ENCODE assay signal across 17 cellular contexts in genomic region chr11:130786987-130787688, GRCh38.
DNase-seq lines count a peak whose midpoint lies in the region; ATAC-seq and TF ChIP-seq lines count a peak whose summit lies in the region.
"Had no signal": no experiment of that assay in that cellular context is flagged by ENCODE, and none has a peak within 500 bp of the region (broad histone marks: within the 10 kb centered on the region; RNA-seq: fewer than 3 reads in every experiment).

No MANE protein-coding gene starts in this region.

- no peaks in the 10 kb centered on the region for H3K36me3 Mint-ChIP-seq in Calu3 (ENCODE audit: insufficient read depth, unreplicated experiment)

- H4K20me1 ChIP-seq in PC-9 (ENCODE audit: insufficient read depth) = no peaks in the 10 kb centered on the region

- H3K9me3 Mint-ChIP-seq in Calu3 (ENCODE audit: low read depth, unreplicated experiment) = no peaks in the 10 kb centered on the region

- CTCF ChIA-PET in Calu3 (lab: Charles Lee) (no interaction called here), PC-9 (lab: Charles Lee) (interaction anchor here (0.5 kb wide), 1 partner anchor 40 kb away, joined by 7 read pairs; no protein-coding TSS in a partner anchor)

- no peak overlapping the region for H2AFZ ChIP-seq in PC-9

- H3K4me1 ChIP-seq in PC-9 (replicated peaks; ENCODE audit: insufficient read depth) (peaks cover 28% of the 10 kb centered on the region), lower lobe of right lung (peaks cover 15% of the 10 kb centered on the region)

- H3K9me2 ChIP-seq in PC-9 (ENCODE audit: insufficient read depth) = no peaks in the 10 kb centered on the region

- H3K4me3 Mint-ChIP-seq in Calu3 (ENCODE audit: low read depth, unreplicated experiment) = no peak overlapping the region
- H3K4me3 Mint-ChIP-seq: activated CD4-positive, alpha-beta T cell treated with anti-CD3 and anti-CD28 coated beads for 36 hours had no signal

- no peak overlapping the region for H3K4me3 ChIP-seq in PC-9
- H3K4me3 ChIP-seq in lower lobe of right lung = no peak overlapping the region
- H3K4me3 ChIP-seq: coronary artery had no signal

- peak; percentile 62 to 81 for ATAC-seq in lower lobe of right lung
- no peak for ATAC-seq in GM21515 (IDR thresholded peaks at IDR 0.05; ENCODE audit: unreplicated experiment)
- ATAC-seq in GM19328 (IDR thresholded peaks at IDR 0.05; ENCODE audit: unreplicated experiment) = no peak
- ATAC-seq: activated CD4-positive, alpha-beta T cell treated with anti-CD3 and anti-CD28 coated beads for 36 hours had no signal

- intact Hi-C loops in Calu3 (cut with micrococcal nuclease; ENCODE audit: unreplicated experiment) = loop anchor here (10.0 kb wide), 1 partner anchor 112 kb away; no protein-coding TSS in a partner anchor
- intact Hi-C loops in PC-9 (cut with micrococcal nuclease; ENCODE audit: unreplicated experiment) = loop anchor here (5.0 to 10.0 kb wide), 3 partner anchors 60 to 340 kb away; partner anchors contain the start of gene ADAMTS15
- intact Hi-C loops in lower lobe of right lung (cut with DNase I) = no loop called here

- H3F3A ChIP-seq in PC-9 (ENCODE audit: insufficient read depth, low read depth) = peaks cover 6% of the 10 kb centered on the region; the same call in 1 of the 2 replicates

- POLR2A ChIA-PET in PC-9 (lab: Charles Lee; ENCODE audit: unreplicated experiment) = no interaction called here

- H3K27ac ChIP-seq in PC-9 (peak overlapping the region; percentile 39), lower lobe of right lung (peak overlapping the region; percentile 13)
- H3K27ac ChIP-seq: coronary artery had no signal

- H3K9me3 ChIP-seq in PC-9 (ENCODE audit: insufficient read depth, low read depth) = no peaks in the 10 kb centered on the region
- H3K9me3 ChIP-seq in lower lobe of right lung = no peaks in the 10 kb centered on the region

- no peaks in the 10 kb centered on the region for H3K79me2 ChIP-seq in PC-9 (ENCODE audit: low read depth)

- H3K4me1 Mint-ChIP-seq in Calu3 (ENCODE audit: low read depth, unreplicated experiment) = peaks cover 14% of the 10 kb centered on the region
- H3K4me1 Mint-ChIP-seq: activated CD4-positive, alpha-beta T cell treated with anti-CD3 and anti-CD28 coated beads for 36 hours had no signal

- peak overlapping the region; percentile 40 for H3K4me2 ChIP-seq in PC-9

- H3K27me3 Mint-ChIP-seq in Calu3 (ENCODE audit: unreplicated experiment) = no peaks in the 10 kb centered on the region

- no peak overlapping the region for H3K27ac Mint-ChIP-seq in Calu3 (ENCODE audit: unreplicated experiment)
- H3K27ac Mint-ChIP-seq: activated CD4-positive, alpha-beta T cell treated with anti-CD3 and anti-CD28 coated beads for 36 hours had no signal

- no peaks in the 10 kb centered on the region for H3K27me3 ChIP-seq in PC-9 (ENCODE audit: insufficient read depth, low read depth)
- H3K27me3 ChIP-seq in lower lobe of right lung (ENCODE audit: low read depth) = no peaks in the 10 kb centered on the region

- BruUV-seq in Calu3 (replicated peaks; lab: Mats Ljungman, UMichigan) (no TSS peak), PC-9 (replicated peaks; lab: Mats Ljungman, UMichigan) (no TSS peak)

- DNase-seq in Calu3 = peak; percentile 27
- peak; percentile 56 to 57 for DNase-seq in PC-9
- DNase-seq in dermis blood vessel endothelial cell = peak; percentile 57
- DNase-seq in lower lobe of right lung = no peak
- DNase-seq in activated CD4-positive, CD25-positive, alpha-beta regulatory T cell (lab: John Stamatoyannopoulos, UW) = no peak
- no peak for DNase-seq in central memory CD4-positive, alpha-beta T cell
- DNase-seq: activated CD4-positive, alpha-beta T cell treated with anti-CD3 and anti-CD28 coated beads for 36 hours; activated T-cell treated with anti-CD3 and anti-CD28 coated beads for 4 hours; DMS153; Karpas-422; NCI-H1930; NCI-H524 treated with DMSO at 0.1 percent for 48 hours; nucleus accumbens; stimulated activated CD4-positive, alpha-beta T cell treated with anti-CD3 and anti-CD28 coated beads, Interleukin-12 subunit alpha, Interleukin-12 subunit beta, amount 100 ng/mL, for 4 hours had no signal

- TF ChIP-seq CTCF in Calu3 (IDR thresholded peaks at IDR 0.05; ENCODE audit: unreplicated experiment) (no peak), PC-9 (conservative IDR thresholded peaks at IDR 0.05) (no peak), lower lobe of right lung (IDR thresholded peaks at IDR 0.05) (no peak)

- H3K36me3 ChIP-seq in PC-9 (ENCODE audit: low read depth) (no peaks in the 10 kb centered on the region), lower lobe of right lung (no peaks in the 10 kb centered on the region)

Comparison
In these comparisons a context has a peak if more than half of its experiments do, and no peak if none do; other contexts are left out.
1. DNase-seq: peak in Calu3 (single experiment), PC-9 (2 of 2) and dermis blood vessel endothelial cell (single experiment); none in lower lobe of right lung (single experiment), activated CD4-positive, CD25-positive, alpha-beta regulatory T cell (0 of 4) and central memory CD4-positive, alpha-beta T cell (single experiment).
2. ATAC-seq: peak in lower lobe of right lung (2 of 2); none in GM21515 (single experiment) and GM19328 (single experiment).